Comparison of ENCODE assay signal across 17 cellular contexts in genomic region chr14:58768977-58769376, GRCh38.
A peak's percentile ranks its signal among the peaks of the same experiment; 100 is the strongest.
DNase-seq lines count a peak whose midpoint lies in the region; ATAC-seq, FAIRE-seq and TF ChIP-seq lines count a peak whose summit lies in the region.
"Had no signal": no experiment of that assay in that cellular context is flagged by ENCODE, and none has a peak within 500 bp of the region (broad histone marks: within the 10 kb centered on the region; RNA-seq: fewer than 3 reads in every experiment).

No MANE protein-coding gene starts in this region.

- H3K4me3 ChIP-seq in K562 = no peak overlapping the region
- H3K4me3 ChIP-seq in neuronal stem cell (ENCODE audit: low read length in 2 of 2) = no peak overlapping the region
- no peak overlapping the region for H3K4me3 ChIP-seq in dorsolateral prefrontal cortex

- POLR2A ChIA-PET in HEK293T (lab: Yijun Ruan, JAX) = no interaction called here
- POLR2A ChIA-PET in K562 (lab: Yijun Ruan, JAX) = interaction anchor here (0.5 kb wide), 1 partner anchor 46 kb away, joined by 3 read pairs; no protein-coding TSS in a partner anchor
- POLR2A ChIA-PET in T-cell (lab: Charles Lee) = no interaction called here

- no peak overlapping the region for H3K27ac ChIP-seq in K562 (ENCODE audit: extremely low read depth, low read depth, low read length)
- H3K27ac ChIP-seq in neuronal stem cell (replicated peaks; ENCODE audit: low read length) = no peak overlapping the region
- peak overlapping the region in 1 of 59 donors; percentile 75 for H3K27ac ChIP-seq in dorsolateral prefrontal cortex

- H3K18ac ChIP-seq in neuronal stem cell (ENCODE audit: low read length) = no peak overlapping the region

- no peaks in the 10 kb centered on the region for H3K79me1 ChIP-seq in neuronal stem cell (ENCODE audit: low read depth, low read length)

- H3K9me1 ChIP-seq in K562 (ENCODE audit: control insufficient read depth, insufficient read depth, low read length) = no peaks in the 10 kb centered on the region

- CTCF ChIA-PET in HEK293T (lab: Yijun Ruan, JAX) (no interaction called here), K562 (lab: Yijun Ruan, JAX; ENCODE audit: low intra/inter-chr PET ratio) (no interaction called here), T-cell (lab: Charles Lee) (no interaction called here)

- H2AFZ ChIP-seq in K562 (ENCODE audit: low read depth, low read length) (no peak overlapping the region), neuronal stem cell (ENCODE audit: low read length) (peak overlapping the region; percentile 52)

- H3K9ac ChIP-seq in K562 (ENCODE audit: insufficient read depth in 1 of 2, low read depth in 2 of 2, low read length in 2 of 2) (no peak overlapping the region), neuronal stem cell (ENCODE audit: low read depth, low read length, poor library complexity) (no peak overlapping the region)

- no peak for TF ChIP-seq RAD21 in K562 (CRISPR knock-in tag; conservative IDR thresholded peaks at IDR 0.05 in 1 of 2, IDR thresholded peaks at IDR 0.05 in 1 of 2)

- no peak overlapping the region for H2BK120ac ChIP-seq in neuronal stem cell (ENCODE audit: low read depth, low read length)

- no TSS peak for BruUV-seq in K562 (replicated peaks; lab: Mats Ljungman, UMichigan)

- no peak for TF ChIP-seq POLR2A in K562 (conservative IDR thresholded peaks at IDR 0.05)

- H3K4me2 ChIP-seq in K562 (ENCODE audit: insufficient read depth, low read length) = no peak overlapping the region
- H3K4me2 ChIP-seq in neuronal stem cell (ENCODE audit: insufficient read depth, low read length, poor library complexity, severe bottlenecking) = no peak overlapping the region

- no peak overlapping the region for H4K8ac ChIP-seq in neuronal stem cell (ENCODE audit: low read depth, low read length)

- no peak overlapping the region for H2BK15ac ChIP-seq in neuronal stem cell (ENCODE audit: low read length)

- H3K36me3 Mint-ChIP-seq in T-cell = no peaks in the 10 kb centered on the region
- H3K36me3 Mint-ChIP-seq: IgD-negative memory B cell had no signal

- no peaks in the 10 kb centered on the region for H3K27me3 Mint-ChIP-seq in T-cell
- H3K27me3 Mint-ChIP-seq: B cell; CD4-positive, alpha-beta T cell; IgD-negative memory B cell had no signal

- H3K9me3 ChIP-seq in K562 (replicated peaks; ENCODE audit: control insufficient read depth, insufficient read depth, low read depth, low read length) = no peaks in the 10 kb centered on the region
- no peaks in the 10 kb centered on the region for H3K9me3 ChIP-seq in neuronal stem cell (replicated peaks in 1 of 2; ENCODE audit: control insufficient read depth in 2 of 2, insufficient read depth in 1 of 2, low read depth in 1 of 2, low read length in 2 of 2)

- no peaks in the 10 kb centered on the region for H3K4me1 Mint-ChIP-seq in T-cell
- H3K4me1 Mint-ChIP-seq: B cell, IgD-negative memory B cell had no signal

- WGBS in K562 (ENCODE audit: insufficient coverage, low coverage, missing lambda C conversion rate) = 4% methylated on average over 4 of the region's 4 CpGs
- no CpG with 5 or more reads among the region's 4 CpGs for WGBS in neuronal stem cell (ENCODE audit: extremely low coverage in 2 of 2, insufficient read length in 2 of 2, insufficient replicate concordance in 1 of 2), 2 donors

- H3K36me3 ChIP-seq in K562 (ENCODE audit: control insufficient read depth, insufficient read depth, low read length) = no peaks in the 10 kb centered on the region
- no peaks in the 10 kb centered on the region for H3K36me3 ChIP-seq in neuronal stem cell (replicated peaks in 1 of 2; ENCODE audit: control insufficient read depth in 2 of 2, insufficient read depth in 2 of 2, low read length in 2 of 2)

- no peak for TF ChIP-seq EP300 in K562 (IDR thresholded peaks at IDR 0.05; ENCODE audit: low read length)

- H2BK5ac ChIP-seq in neuronal stem cell (ENCODE audit: low read length) = no peak overlapping the region

- no peak overlapping the region for H3K27ac Mint-ChIP-seq in T-cell
- H3K27ac Mint-ChIP-seq: B cell; CD4-positive, alpha-beta T cell; IgD-negative memory B cell had no signal

- TF ChIP-seq CTCF in K562 (IDR thresholded peaks at IDR 0.05 in 2 of 3, conservative IDR thresholded peaks at IDR 0.05 in 1 of 3; ENCODE audit: insufficient read depth in 2 of 3, low read depth in 1 of 3, low read length in 3 of 3) = no peak
- no peak for TF ChIP-seq CTCF in dorsolateral prefrontal cortex (IDR thresholded peaks at IDR 0.05 in 54 of 56, conservative IDR thresholded peaks at IDR 0.05 in 2 of 56; ENCODE audit: low read depth in 1 of 56, partially characterized antibody in 56 of 56)

- H3K4me3 Mint-ChIP-seq in T-cell = no peak overlapping the region
- H3K4me3 Mint-ChIP-seq: B cell; CD4-positive, alpha-beta T cell; IgD-negative memory B cell had no signal

- H3K79me2 ChIP-seq in K562 (ENCODE audit: control insufficient read depth, insufficient read depth, low read length) = no peaks in the 10 kb centered on the region

- H4K20me1 ChIP-seq in K562 (replicated peaks; ENCODE audit: control insufficient read depth, insufficient read depth, low read length) = no peaks in the 10 kb centered on the region

- no peak overlapping the region for H2BK12ac ChIP-seq in neuronal stem cell (ENCODE audit: low read length)

- in situ Hi-C loops in K562 (cut with MboI) = no loop called here

- H3K27me3 ChIP-seq in K562 (ENCODE audit: control insufficient read depth in 2 of 2, insufficient read depth in 2 of 2, low read length in 2 of 2) = no peaks in the 10 kb centered on the region; a peak in 1 of 5 replicates
- H3K27me3 ChIP-seq in neuronal stem cell (ENCODE audit: control insufficient read depth in 3 of 3, insufficient read depth in 3 of 3, low read depth in 1 of 3, low read length in 3 of 3) = no peaks in the 10 kb centered on the region
- H3K27me3 ChIP-seq in dorsolateral prefrontal cortex = no peaks in the 10 kb centered on the region

- no peak overlapping the region for H4K91ac ChIP-seq in neuronal stem cell (ENCODE audit: low read depth, low read length, poor library complexity)

- no peaks in the 10 kb centered on the region; a peak in 1 of 5 replicates for H3K4me1 ChIP-seq in K562 (replicated peaks in 1 of 2; ENCODE audit: control insufficient read depth in 2 of 2, insufficient read depth in 2 of 2, low read length in 2 of 2)
- peaks cover 18 to 19% of the 10 kb centered on the region in 2 donors for H3K4me1 ChIP-seq in neuronal stem cell (ENCODE audit: control insufficient read depth in 2 of 2, insufficient read depth in 1 of 2, low read depth in 1 of 2, low read length in 2 of 2)

- DNase-seq in HEK293T (ENCODE audit: extremely low spot score) = no peak
- DNase-seq in K562 (ENCODE audit: extremely low read depth in 1 of 4, low spot score in 3 of 4) = no peak
- peak; percentile 55 for DNase-seq in iPS-NIHi11 (ENCODE audit: low spot score)
- DNase-seq in neuronal stem cell (ENCODE audit: low spot score) = no peak
- no peak for DNase-seq in dorsolateral prefrontal cortex
- DNase-seq in T-cell = no peak
- DNase-seq: CD4-positive, alpha-beta T cell; DMS79 treated with DMSO at 0.1 percent for 48 hours; GDM1; NCI-H226; NCI-H526 treated with DMSO at 0.1 percent for 48 hours; SIG-M5 had no signal

- no peak overlapping the region for H2AK5ac ChIP-seq in neuronal stem cell (ENCODE audit: low read depth, low read length)

- FAIRE-seq in K562 (lab: Jason Lieb, UNC) = no peak
- FAIRE-seq: H54, RCC 7860 had no signal

- H3K23ac ChIP-seq in neuronal stem cell (ENCODE audit: low read depth, low read length, poor library complexity) = no peak overlapping the region

- ATAC-seq in K562 (no peak), GM19328 (IDR thresholded peaks at IDR 0.05; ENCODE audit: unreplicated experiment) (no peak), T-cell (replicated peaks in 1 of 4) (no peak)

- H3K4ac ChIP-seq in neuronal stem cell (ENCODE audit: low read length) = no peak overlapping the region

- intact Hi-C loops in K562 (cut with micrococcal nuclease) (no loop called here), dorsolateral prefrontal cortex (cut with DNase I) (no loop called here)

- H3K14ac ChIP-seq in neuronal stem cell (ENCODE audit: low read length) = no peak overlapping the region

- H3K9me3 Mint-ChIP-seq in T-cell = no peaks in the 10 kb centered on the region
- H3K9me3 Mint-ChIP-seq: CD4-positive, alpha-beta T cell had no signal

TF ChIP-seq in HEK293T, 16 proteins besides CTCF, POLR2A, EP300 and RAD21:
- TF ChIP-seq PKNOX1 (IDR thresholded peaks at IDR 0.05) = peak; percentile 49; the same call in 1 of the 2 replicates
- TF ChIP-seq SP1 (IDR thresholded peaks at IDR 0.05) = no peak
- TF ChIP-seq BHLHE40 (IDR thresholded peaks at IDR 0.05; ENCODE audit: borderline replicate concordance) = no peak
- no peak for TF ChIP-seq TARDBP (IDR thresholded peaks at IDR 0.05)
- TF ChIP-seq CTBP1 (IDR thresholded peaks at IDR 0.05; ENCODE audit: borderline replicate concordance) = no peak

TF ChIP-seq in K562, 482 proteins besides CTCF, POLR2A, EP300 and RAD21:
- TF ChIP-seq MEIS2 (IDR thresholded peaks at IDR 0.05; ENCODE audit: partially characterized antibody) = peak; percentile 7
- TF ChIP-seq KHSRP (IDR thresholded peaks at IDR 0.05) = no peak
- no peak for TF ChIP-seq ZNF668 (CRISPR knock-in tag; IDR thresholded peaks at IDR 0.05)
- TF ChIP-seq KLF1 (tag; IDR thresholded peaks at IDR 0.05) = no peak
- TF ChIP-seq ZNF79 (CRISPR knock-in tag; IDR thresholded peaks at IDR 0.05; ENCODE audit: low read depth) = no peak
- no peak for TF ChIP-seq BRF2 (IDR thresholded peaks at IDR 0.05; ENCODE audit: borderline replicate concordance, insufficient read depth, insufficient read length)
- no peak for TF ChIP-seq ZNF740 (CRISPR knock-in tag; IDR thresholded peaks at IDR 0.05)
- no peak for TF ChIP-seq ZNF740 (tag; IDR thresholded peaks at IDR 0.05)
- no peak for TF ChIP-seq ZNF780A (CRISPR knock-in tag; IDR thresholded peaks at IDR 0.05)
- TF ChIP-seq NR2C1 (IDR thresholded peaks at IDR 0.05) = no peak
- peak; percentile 40; the same call in 1 of the 2 replicates for TF ChIP-seq NR2C1 (tag; IDR thresholded peaks at IDR 0.05)
